In the genomic region with DNA sequence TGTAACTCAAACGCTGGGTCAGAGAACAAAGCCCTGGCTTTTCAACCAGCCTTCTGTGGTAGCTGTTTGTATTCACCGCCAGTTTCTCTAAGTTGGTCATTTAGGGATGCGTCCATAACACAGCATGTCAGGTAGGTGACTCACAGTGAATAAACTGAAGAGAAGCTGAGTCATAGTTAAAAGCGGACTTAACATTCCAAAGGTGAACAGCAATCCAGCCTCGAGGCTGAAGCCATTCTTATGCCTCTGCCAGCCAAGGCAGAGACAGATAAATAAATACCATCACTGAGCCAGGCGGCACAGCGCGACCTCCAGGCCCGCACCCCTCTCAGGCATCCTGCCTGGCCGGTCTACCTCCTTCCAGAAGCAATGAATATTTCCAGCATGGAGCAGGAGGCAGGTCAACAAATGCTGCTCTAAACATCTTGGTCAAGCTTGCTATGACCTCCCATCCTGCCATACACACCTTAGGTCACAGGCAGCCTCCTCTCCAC, we compare ENCODE assay signal across 1 cellular context.
TF ChIP-seq lines count a peak whose summit lies in the region.

No MANE protein-coding gene starts in this region.

TF ChIP-seq in K562, 482 proteins besides CTCF, POLR2A, EP300 and RAD21 (continued from another document):
- TF ChIP-seq, protein P1, sequence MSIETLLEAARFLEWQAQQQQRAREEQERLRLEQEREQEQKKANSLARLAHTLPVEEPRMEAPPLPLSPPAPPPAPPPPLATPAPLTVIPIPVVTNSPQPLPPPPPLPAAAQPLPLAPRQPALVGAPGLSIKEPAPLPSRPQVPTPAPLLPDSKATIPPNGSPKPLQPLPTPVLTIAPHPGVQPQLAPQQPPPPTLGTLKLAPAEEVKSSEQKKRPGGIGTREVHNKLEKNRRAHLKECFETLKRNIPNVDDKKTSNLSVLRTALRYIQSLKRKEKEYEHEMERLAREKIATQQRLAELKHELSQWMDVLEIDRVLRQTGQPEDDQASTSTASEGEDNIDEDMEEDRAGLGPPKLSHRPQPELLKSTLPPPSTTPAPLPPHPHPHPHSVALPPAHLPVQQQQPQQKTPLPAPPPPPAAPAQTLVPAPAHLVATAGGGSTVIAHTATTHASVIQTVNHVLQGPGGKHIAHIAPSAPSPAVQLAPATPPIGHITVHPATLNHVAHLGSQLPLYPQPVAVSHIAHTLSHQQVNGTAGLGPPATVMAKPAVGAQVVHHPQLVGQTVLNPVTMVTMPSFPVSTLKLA (conservative IDR thresholded peaks at IDR 0.05) = no peak
- TF ChIP-seq ZNF316 (IDR thresholded peaks at IDR 0.05) (peak; percentile 46), MAFK (IDR thresholded peaks at IDR 0.05; ENCODE audit: low read length) (peak; percentile 28; the same call in 1 of the 2 replicates), NFE2L1 (tag; IDR thresholded peaks at IDR 0.05; ENCODE audit: borderline replicate concordance, low read depth) (no peak), SETDB1 (IDR thresholded peaks at IDR 0.05; ENCODE audit: low read length) (no peak), ZNF551 (CRISPR knock-in tag; IDR thresholded peaks at IDR 0.05) (no peak), GABPA (tag; conservative IDR thresholded peaks at IDR 0.05; ENCODE audit: low read depth) (no peak), ZNF431 (CRISPR knock-in tag; IDR thresholded peaks at IDR 0.05) (no peak), CHD1 (IDR thresholded peaks at IDR 0.05; ENCODE audit: low read length) (no peak)
- TF ChIP-seq, protein P2, sequence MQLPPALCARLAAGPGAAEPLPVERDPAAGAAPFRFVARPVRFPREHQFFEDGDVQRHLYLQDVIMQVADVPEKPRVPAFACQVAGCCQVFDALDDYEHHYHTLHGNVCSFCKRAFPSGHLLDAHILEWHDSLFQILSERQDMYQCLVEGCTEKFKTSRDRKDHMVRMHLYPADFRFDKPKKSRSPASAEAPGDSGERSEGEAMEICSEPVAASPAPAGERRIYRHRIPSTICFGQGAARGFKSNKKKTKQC (CRISPR knock-in tag; IDR thresholded peaks at IDR 0.05) = no peak
- TF ChIP-seq, protein P3, sequence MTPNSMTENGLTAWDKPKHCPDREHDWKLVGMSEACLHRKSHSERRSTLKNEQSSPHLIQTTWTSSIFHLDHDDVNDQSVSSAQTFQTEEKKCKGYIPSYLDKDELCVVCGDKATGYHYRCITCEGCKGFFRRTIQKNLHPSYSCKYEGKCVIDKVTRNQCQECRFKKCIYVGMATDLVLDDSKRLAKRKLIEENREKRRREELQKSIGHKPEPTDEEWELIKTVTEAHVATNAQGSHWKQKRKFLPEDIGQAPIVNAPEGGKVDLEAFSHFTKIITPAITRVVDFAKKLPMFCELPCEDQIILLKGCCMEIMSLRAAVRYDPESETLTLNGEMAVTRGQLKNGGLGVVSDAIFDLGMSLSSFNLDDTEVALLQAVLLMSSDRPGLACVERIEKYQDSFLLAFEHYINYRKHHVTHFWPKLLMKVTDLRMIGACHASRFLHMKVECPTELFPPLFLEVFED (CRISPR knock-in tag; conservative IDR thresholded peaks at IDR 0.05) = no peak
- TF ChIP-seq, protein P4, sequence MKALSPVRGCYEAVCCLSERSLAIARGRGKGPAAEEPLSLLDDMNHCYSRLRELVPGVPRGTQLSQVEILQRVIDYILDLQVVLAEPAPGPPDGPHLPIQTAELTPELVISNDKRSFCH (CRISPR knock-in tag; IDR thresholded peaks at IDR 0.05) = no peak
- TF ChIP-seq, protein P4 (tag; IDR thresholded peaks at IDR 0.05) = no peak
